ENCODE assay signal across 1 cellular context in genomic region chr3:191356586-191357439, GRCh38.
TF ChIP-seq lines count a peak whose summit lies in the region.

No MANE protein-coding gene starts in this region.

TF ChIP-seq in GM23338, 12 proteins besides CTCF, POLR2A, EP300 and RAD21 (continued from another document):
- TF ChIP-seq NANOG (IDR thresholded peaks at IDR 0.05; ENCODE audit: borderline replicate concordance): no peak
- no peak for TF ChIP-seq POLR2AphosphoS5 (IDR thresholded peaks at IDR 0.05; ENCODE audit: low read depth)
- TF ChIP-seq EZH2phosphoT487 (IDR thresholded peaks at IDR 0.05; ENCODE audit: unreplicated experiment): no peak
- TF ChIP-seq JUNB (IDR thresholded peaks at IDR 0.05; ENCODE audit: unreplicated experiment): no peak
- TF ChIP-seq STAT1 (IDR thresholded peaks at IDR 0.05; ENCODE audit: unreplicated experiment): no peak
- TF ChIP-seq, protein P1, sequence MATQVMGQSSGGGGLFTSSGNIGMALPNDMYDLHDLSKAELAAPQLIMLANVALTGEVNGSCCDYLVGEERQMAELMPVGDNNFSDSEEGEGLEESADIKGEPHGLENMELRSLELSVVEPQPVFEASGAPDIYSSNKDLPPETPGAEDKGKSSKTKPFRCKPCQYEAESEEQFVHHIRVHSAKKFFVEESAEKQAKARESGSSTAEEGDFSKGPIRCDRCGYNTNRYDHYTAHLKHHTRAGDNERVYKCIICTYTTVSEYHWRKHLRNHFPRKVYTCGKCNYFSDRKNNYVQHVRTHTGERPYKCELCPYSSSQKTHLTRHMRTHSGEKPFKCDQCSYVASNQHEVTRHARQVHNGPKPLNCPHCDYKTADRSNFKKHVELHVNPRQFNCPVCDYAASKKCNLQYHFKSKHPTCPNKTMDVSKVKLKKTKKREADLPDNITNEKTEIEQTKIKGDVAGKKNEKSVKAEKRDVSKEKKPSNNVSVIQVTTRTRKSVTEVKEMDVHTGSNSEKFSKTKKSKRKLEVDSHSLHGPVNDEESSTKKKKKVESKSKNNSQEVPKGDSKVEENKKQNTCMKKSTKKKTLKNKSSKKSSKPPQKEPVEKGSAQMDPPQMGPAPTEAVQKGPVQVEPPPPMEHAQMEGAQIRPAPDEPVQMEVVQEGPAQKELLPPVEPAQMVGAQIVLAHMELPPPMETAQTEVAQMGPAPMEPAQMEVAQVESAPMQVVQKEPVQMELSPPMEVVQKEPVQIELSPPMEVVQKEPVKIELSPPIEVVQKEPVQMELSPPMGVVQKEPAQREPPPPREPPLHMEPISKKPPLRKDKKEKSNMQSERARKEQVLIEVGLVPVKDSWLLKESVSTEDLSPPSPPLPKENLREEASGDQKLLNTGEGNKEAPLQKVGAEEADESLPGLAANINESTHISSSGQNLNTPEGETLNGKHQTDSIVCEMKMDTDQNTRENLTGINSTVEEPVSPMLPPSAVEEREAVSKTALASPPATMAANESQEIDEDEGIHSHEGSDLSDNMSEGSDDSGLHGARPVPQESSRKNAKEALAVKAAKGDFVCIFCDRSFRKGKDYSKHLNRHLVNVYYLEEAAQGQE (IDR thresholded peaks at IDR 0.05; ENCODE audit: unreplicated experiment): no peak
